In genomic region chrX:68627986-68628385, GRCh38 we compare ENCODE assay signal across 31 cellular contexts.
"Had no signal": no experiment of that assay in that cellular context is flagged by ENCODE, and none has a peak within 500 bp of the region (broad histone marks: within the 10 kb centered on the region; RNA-seq: fewer than 3 reads in every experiment).

No MANE protein-coding gene starts in this region.

- H3K79me2 ChIP-seq: parathyroid adenoma had no signal

- H3K9ac ChIP-seq: neural progenitor cell, parathyroid adenoma had no signal

- H3K27ac Mint-ChIP-seq: natural killer cell; nephron; neural progenitor cell; progenitor cell of endocrine pancreas; stimulated activated memory B cell treated with anti-CD40 and anti-IgM and Interleukin-4, amounts not matched to agents 10 μg/mL and 1 μg/mL and 100 μg/mL, for 72 hours; stimulated activated naive CD8-positive, alpha-beta T cell treated with anti-CD3 and anti-CD28 coated beads, Interleukin-15, amount 100 ng/mL, for 72 hours; type B pancreatic cell had no signal

- H3K27me3 ChIP-seq: neural progenitor cell, ovary, suprapubic skin, testis, tibial artery, transverse colon, upper lobe of right lung, uterus had no signal

- H3K27me3 Mint-ChIP-seq: progenitor cell of endocrine pancreas, type B pancreatic cell had no signal

- H3K4me3 Mint-ChIP-seq: natural killer cell; nephron; neural progenitor cell; stimulated activated memory B cell treated with anti-CD40 and anti-IgM and Interleukin-4, amounts not matched to agents 10 μg/mL and 1 μg/mL and 100 μg/mL, for 72 hours; stimulated activated naive CD8-positive, alpha-beta T cell treated with anti-CD3 and anti-CD28 coated beads, Interleukin-15, amount 100 ng/mL, for 72 hours; type B pancreatic cell had no signal

- H3K36me3 Mint-ChIP-seq: natural killer cell; neural progenitor cell; stimulated activated memory B cell treated with anti-CD40 and anti-IgM and Interleukin-4, amounts not matched to agents 10 μg/mL and 1 μg/mL and 100 μg/mL, for 72 hours; type B pancreatic cell had no signal

- DNase-seq: natural killer cell; occipital lobe; ovary; posterior cingulate gyrus; psoas muscle; right cardiac atrium; spleen; stimulated activated CD4-positive, alpha-beta T cell treated with anti-CD3 and anti-CD28 coated beads, Interleukin-12 subunit alpha, Interleukin-12 subunit beta, amount 100 ng/mL, for 4 hours; stimulated activated CD4-positive, alpha-beta T cell treated with anti-CD3 and anti-CD28 coated beads, Interleukin-1b, Interleukin-23, amount 100 ng/mL, for 48 hours; stimulated activated CD4-positive, alpha-beta T cell treated with anti-CD3 and anti-CD28 coated beads, Interleukin-4, amount 100 ng/mL, for 1 hour; stimulated activated CD4-positive, alpha-beta T cell treated with anti-CD3 and anti-CD28 coated beads, Interleukin-4, amount 100 ng/mL, for 4 hours; stimulated activated CD8-positive, alpha-beta memory T cell treated with anti-CD3 and anti-CD28 coated beads, Interleukin-4, amount 100 ng/mL, for 48 hours; stimulated activated naive CD4-positive, alpha-beta T cell; stimulated activated naive CD8-positive, alpha-beta T cell treated with anti-CD3 and anti-CD28 coated beads, Interleukin-15, amount 100 ng/mL, for 72 hours; stimulated activated naive CD8-positive, alpha-beta T cell treated with anti-CD3 and anti-CD28 coated beads, Interleukin-15, Interleukin-2, amounts not matched to agents 100 U/mL and 50 U/mL, for 24 hours; substantia nigra; testis; tibial artery; transverse colon; upper lobe of right lung; uterus had no signal

- H3K27ac ChIP-seq: neural progenitor cell, ovary, parathyroid adenoma, psoas muscle, skin epidermis, spleen, suprapubic skin, testis, tibial artery, transverse colon, upper lobe of right lung, uterus had no signal

- H2AFZ ChIP-seq: neural progenitor cell, parathyroid adenoma had no signal

- H3K4me1 ChIP-seq: neural progenitor cell, parathyroid adenoma, psoas muscle, spleen, suprapubic skin, testis, tibial artery, transverse colon, upper lobe of right lung, uterus had no signal

- H3K36me3 ChIP-seq: neural progenitor cell, ovary, spleen, suprapubic skin, tibial artery, transverse colon, upper lobe of right lung, uterus had no signal

- ATAC-seq: natural killer cell; psoas muscle; right cardiac atrium; sciatic nerve; stimulated activated memory B cell treated with anti-CD40 and anti-IgM and Interleukin-4, amounts not matched to agents 10 μg/mL and 1 μg/mL and 100 μg/mL, for 72 hours; stimulated activated naive CD8-positive, alpha-beta T cell treated with anti-CD3 and anti-CD28 coated beads, Interleukin-15, amount 100 ng/mL, for 72 hours; stimulated activated naive CD8-positive, alpha-beta T cell treated with anti-CD3 and anti-CD28 coated beads, Interleukin-15, Interleukin-2, amounts not matched to agents 100 U/mL and 50 U/mL, for 24 hours; upper lobe of right lung had no signal

- H3K9me3 Mint-ChIP-seq: natural killer cell; stimulated activated memory B cell treated with anti-CD40 and anti-IgM and Interleukin-4, amounts not matched to agents 10 μg/mL and 1 μg/mL and 100 μg/mL, for 72 hours; type B pancreatic cell had no signal

- H3K4me1 Mint-ChIP-seq: natural killer cell; stimulated activated memory B cell treated with anti-CD40 and anti-IgM and Interleukin-4, amounts not matched to agents 10 μg/mL and 1 μg/mL and 100 μg/mL, for 72 hours; stimulated activated naive CD8-positive, alpha-beta T cell treated with anti-CD3 and anti-CD28 coated beads, Interleukin-15, amount 100 ng/mL, for 72 hours had no signal

- H3K9me3 ChIP-seq: ovary, psoas muscle, spleen, suprapubic skin, testis, tibial artery, transverse colon, upper lobe of right lung, uterus had no signal

- H3K4me2 ChIP-seq: neural progenitor cell, smooth muscle cell had no signal

- H3K4me3 ChIP-seq: neural progenitor cell, ovary, psoas muscle, skin epidermis, smooth muscle cell, spleen, suprapubic skin, testis, tibial artery, transverse colon, upper lobe of right lung, uterus had no signal
